1 cellular context compared by ENCODE assay signal in the genomic region with DNA sequence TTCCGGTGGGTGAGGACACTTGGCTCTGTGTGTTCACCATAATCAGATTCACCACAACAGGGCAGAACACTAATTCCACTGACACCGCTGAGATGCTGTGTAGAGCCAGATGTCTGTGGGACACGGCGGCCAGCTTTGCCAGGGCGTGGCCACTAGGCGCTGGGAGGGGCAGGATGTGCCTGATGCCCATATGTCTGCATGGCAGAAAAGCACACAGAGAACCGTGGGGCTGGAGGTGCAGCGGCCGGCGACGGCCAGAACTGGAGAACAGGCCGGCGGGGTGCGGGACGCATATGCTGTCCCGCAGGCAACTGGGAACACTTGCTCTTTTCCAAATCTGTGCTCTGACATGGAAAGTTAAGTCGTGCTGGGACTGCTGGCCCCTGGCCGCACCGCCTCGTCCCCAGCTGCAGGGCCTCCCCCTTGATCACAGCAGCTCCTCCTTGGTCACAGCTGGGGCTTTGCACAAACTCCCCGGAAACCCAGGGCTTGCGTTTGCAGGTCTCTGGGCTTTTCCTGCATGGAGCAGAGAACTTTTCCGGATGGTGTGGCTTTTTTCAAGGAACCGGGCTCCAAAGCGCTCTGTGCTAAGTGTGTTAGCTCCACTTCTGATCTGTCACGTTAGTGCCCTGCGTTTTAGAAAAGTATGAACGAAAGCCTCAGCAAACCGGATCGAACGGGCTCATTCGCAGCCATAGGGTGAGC.
A peak's percentile ranks its signal among the peaks of the same experiment; 100 is the strongest.
TF ChIP-seq lines count a peak whose summit lies in the region.

No MANE protein-coding gene starts in this region.

TF ChIP-seq in HCT116, 20 proteins besides CTCF, POLR2A, EP300 and RAD21 (continued from another document):
- TF ChIP-seq, protein P1, sequence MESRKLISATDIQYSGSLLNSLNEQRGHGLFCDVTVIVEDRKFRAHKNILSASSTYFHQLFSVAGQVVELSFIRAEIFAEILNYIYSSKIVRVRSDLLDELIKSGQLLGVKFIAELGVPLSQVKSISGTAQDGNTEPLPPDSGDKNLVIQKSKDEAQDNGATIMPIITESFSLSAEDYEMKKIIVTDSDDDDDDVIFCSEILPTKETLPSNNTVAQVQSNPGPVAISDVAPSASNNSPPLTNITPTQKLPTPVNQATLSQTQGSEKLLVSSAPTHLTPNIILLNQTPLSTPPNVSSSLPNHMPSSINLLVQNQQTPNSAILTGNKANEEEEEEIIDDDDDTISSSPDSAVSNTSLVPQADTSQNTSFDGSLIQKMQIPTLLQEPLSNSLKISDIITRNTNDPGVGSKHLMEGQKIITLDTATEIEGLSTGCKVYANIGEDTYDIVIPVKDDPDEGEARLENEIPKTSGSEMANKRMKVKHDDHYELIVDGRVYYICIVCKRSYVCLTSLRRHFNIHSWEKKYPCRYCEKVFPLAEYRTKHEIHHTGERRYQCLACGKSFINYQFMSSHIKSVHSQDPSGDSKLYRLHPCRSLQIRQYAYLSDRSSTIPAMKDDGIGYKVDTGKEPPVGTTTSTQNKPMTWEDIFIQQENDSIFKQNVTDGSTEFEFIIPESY (IDR thresholded peaks at IDR 0.05; ENCODE audit: extremely low read depth, insufficient replicate concordance, low read length), result no peak
- TF ChIP-seq, protein P2, sequence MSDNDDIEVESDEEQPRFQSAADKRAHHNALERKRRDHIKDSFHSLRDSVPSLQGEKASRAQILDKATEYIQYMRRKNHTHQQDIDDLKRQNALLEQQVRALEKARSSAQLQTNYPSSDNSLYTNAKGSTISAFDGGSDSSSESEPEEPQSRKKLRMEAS (IDR thresholded peaks at IDR 0.05), result no peak
- no peak for TF ChIP-seq EZH2 (IDR thresholded peaks at IDR 0.05)
- TF ChIP-seq POLR2AphosphoS5 (IDR thresholded peaks at IDR 0.05; ENCODE audit: low read depth, low read length), result peak; percentile 65
- TF ChIP-seq ELF1 (IDR thresholded peaks at IDR 0.05; ENCODE audit: borderline replicate concordance, low read depth), result no peak
- TF ChIP-seq YY1 (IDR thresholded peaks at IDR 0.05; ENCODE audit: extremely low read depth, insufficient replicate concordance, low read depth, low read length), result peak; percentile 50
- no peak for TF ChIP-seq SP1 (IDR thresholded peaks at IDR 0.05; ENCODE audit: low read depth)
- TF ChIP-seq ZNF274 (IDR thresholded peaks at IDR 0.05; ENCODE audit: low read depth, low read length), result no peak
- no peak for TF ChIP-seq JUND (IDR thresholded peaks at IDR 0.05)
